25 cellular contexts compared by ENCODE assay signal in the genomic region with DNA sequence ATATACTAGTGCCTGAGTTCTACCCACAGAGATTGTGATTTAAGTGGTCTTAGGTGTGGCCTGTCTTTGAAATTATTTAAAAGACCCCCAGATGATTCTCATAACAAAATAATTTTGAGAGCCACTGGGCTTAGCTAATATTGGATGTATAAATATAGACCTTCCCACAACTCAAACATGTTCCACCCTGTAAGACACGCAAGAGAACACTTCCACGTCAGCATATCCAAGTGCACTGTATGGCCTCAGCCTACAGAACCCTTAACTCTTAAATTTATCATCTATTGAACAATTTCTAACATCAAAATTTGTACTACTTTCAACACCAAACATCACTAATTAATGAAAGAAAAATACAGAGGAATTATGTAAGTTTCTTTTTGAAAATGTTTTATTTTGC. TPM values are rescaled to one million over a fixed set of nuclear protein-coding genes. Genes with fewer than 3 reads are reported as not detected.
"Had no signal": no experiment of that assay in that cellular context is flagged by ENCODE, and none has a peak within 500 bp of the region (broad histone marks: within the 10 kb centered on the region; RNA-seq: fewer than 3 reads in every experiment).

No MANE protein-coding gene starts in this region.

- H3K9me3 Mint-ChIP-seq: activated naive CD4-positive, alpha-beta T cell treated with anti-CD3 and anti-CD28 coated beads, Interleukin-2, amount 50 U/mL, for 72 hours; activated T-helper 17 cell treated with anti-CD3 and anti-CD28 coated beads, Interleukin-2, amount 50 U/mL, for 72 hours; brain; dendritic cell treated with granulocyte-macrophage colony-stimulating factor and Interleukin-4, amounts not matched to agents 40 ng/mL and 50 ng/mL, for 4 days; nephron progenitor cell had no signal

- H3K4me3 ChIP-seq: left lung, pancreas, thoracic aorta, upper lobe of left lung had no signal

- H3K36me3 ChIP-seq: thoracic aorta, WERI-Rb-1 had no signal

- H3K27ac ChIP-seq: pancreas, thoracic aorta, WERI-Rb-1 had no signal

- H3K27me3 ChIP-seq: left lung, pancreas, upper lobe of left lung had no signal

- H3K27me3 Mint-ChIP-seq: activated T-helper 17 cell treated with anti-CD3 and anti-CD28 coated beads, Interleukin-2, amount 50 U/mL, for 72 hours; brain had no signal

- H3K36me3 Mint-ChIP-seq: activated naive CD4-positive, alpha-beta T cell treated with anti-CD3 and anti-CD28 coated beads, Interleukin-2, amount 50 U/mL, for 72 hours had no signal

- H3K9me3 ChIP-seq: left lung, pancreas, thoracic aorta, upper lobe of left lung had no signal

- DNase-seq: activated CD4-positive, alpha-beta T cell treated with anti-CD3 and anti-CD28 coated beads for 1 hour; activated CD4-positive, alpha-beta T cell treated with anti-CD3 and anti-CD28 coated beads, Interleukin-2, amount 50 U/mL, for 1 hour; activated T-cell treated with anti-CD3 and anti-CD28 coated beads, Interleukin-2, amount 50 U/mL, for 1 hour; aorta; effector CD4-positive, alpha-beta T cell; kidney; left lung; nephron progenitor cell; pancreas; right cardiac atrium; stimulated activated CD4-positive, alpha-beta T cell treated with anti-CD3 and anti-CD28 coated beads, Interleukin-2, amount 100 ng/mL, for 24 hours; upper lobe of left lung; WERI-Rb-1 had no signal

- H3K4me1 Mint-ChIP-seq: activated T-helper 17 cell treated with anti-CD3 and anti-CD28 coated beads, Interleukin-2, amount 50 U/mL, for 72 hours; brain; nephron progenitor cell had no signal

- H3K4me1 ChIP-seq: left lung, pancreas, upper lobe of left lung had no signal

- H3K4me3 Mint-ChIP-seq: activated T-helper 17 cell treated with anti-CD3 and anti-CD28 coated beads, Interleukin-2, amount 50 U/mL, for 72 hours; brain; dendritic cell treated with granulocyte-macrophage colony-stimulating factor and Interleukin-4, amounts not matched to agents 40 ng/mL and 50 ng/mL, for 4 days; nephron progenitor cell had no signal

- H3K27ac Mint-ChIP-seq: activated naive CD4-positive, alpha-beta T cell treated with anti-CD3 and anti-CD28 coated beads, Interleukin-2, amount 50 U/mL, for 72 hours; activated T-helper 17 cell treated with anti-CD3 and anti-CD28 coated beads, Interleukin-2, amount 50 U/mL, for 72 hours; brain; dendritic cell treated with granulocyte-macrophage colony-stimulating factor and Interleukin-4, amounts not matched to agents 40 ng/mL and 50 ng/mL, for 4 days; nephron progenitor cell had no signal

RNA-seq across cellular contexts. Expression of a gene that starts 2.5 kb away (rescaled TPM):
- total RNA-seq: cardiac septum, epithelial cell of proximal tubule, fibroblast of villous mesenchyme, left lung, lung microvascular endothelial cell, myocyte, pulmonary artery endothelial cell, skeletal muscle tissue had no signal
